Comparison of ENCODE assay signal across 8 cellular contexts in the genomic region with DNA sequence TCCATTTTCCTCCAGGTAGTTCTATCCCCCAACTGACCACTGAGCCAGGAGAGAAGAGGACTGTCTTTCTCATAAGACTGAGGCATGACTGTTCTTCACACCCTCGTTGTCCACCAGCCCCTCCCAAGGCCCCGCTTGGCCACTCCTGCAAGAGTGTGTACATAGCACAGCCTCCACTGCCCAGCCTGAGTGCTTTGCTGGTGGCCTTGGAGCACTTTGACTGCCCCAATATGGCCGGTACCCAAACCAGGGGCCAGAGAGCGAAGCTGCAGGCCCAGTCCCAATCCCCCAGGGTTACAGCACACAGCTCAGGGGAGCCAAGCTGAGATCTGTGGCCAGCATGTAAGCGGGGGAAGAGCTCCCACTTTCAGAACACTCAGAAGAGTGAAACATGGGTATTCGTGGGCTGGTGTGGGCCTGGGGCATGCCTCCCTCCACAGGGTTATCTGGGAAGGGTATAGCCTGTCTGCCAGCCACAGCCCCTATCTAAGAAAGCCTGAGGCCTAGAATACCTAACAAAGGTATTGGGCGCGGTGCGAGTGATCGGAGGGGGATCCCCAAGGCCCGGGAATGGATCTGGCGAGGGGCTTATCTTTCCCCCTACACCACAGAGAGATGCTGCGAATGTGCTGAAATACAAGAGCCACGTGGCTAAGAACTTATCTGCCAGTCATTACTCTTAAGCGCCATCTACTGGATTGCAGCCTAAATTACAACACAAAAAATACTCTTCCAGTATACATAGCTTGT.
DNase-seq lines count a peak whose midpoint lies in the region; ATAC-seq, FAIRE-seq and TF ChIP-seq lines count a peak whose summit lies in the region.

No MANE protein-coding gene starts in this region.

- H3K9me3 Mint-ChIP-seq in activated T-cell treated with anti-CD3 and anti-CD28 coated beads, Interleukin-2, amount 50 U/mL, for 4 hours, result peaks cover 13% of the 10 kb centered on the region

- H3K9ac ChIP-seq in IMR-90 (ENCODE audit: low read depth, low read length), result no peak overlapping the region

- H3K14ac ChIP-seq in IMR-90 (replicated peaks; ENCODE audit: low read depth, low read length), result no peak overlapping the region

- 34% methylated on average over 3 of the region's 15 CpGs; no CpG with 5 or more reads in 1 of the 2 experiments for WGBS in IMR-90 (ENCODE audit: extremely low coverage in 2 of 2, insufficient read length in 1 of 2), 2 experiments

- no peak overlapping the region for H2BK5ac ChIP-seq in IMR-90 (ENCODE audit: low read depth, low read length, poor library complexity, severe bottlenecking)

- no peak for TF ChIP-seq POLR2A in IMR-90 (IDR thresholded peaks at IDR 0.05; ENCODE audit: low read depth, low read length)

- POLR2A ChIA-PET in IMR-90 (lab: Charles Lee; ENCODE audit: unreplicated experiment), result no interaction called here

- peak overlapping the region; percentile 74 for H2AFZ ChIP-seq in IMR-90 (replicated peaks; ENCODE audit: low read length, poor library complexity)

- H4K8ac ChIP-seq in IMR-90 (ENCODE audit: low read depth in 2 of 2, low read length in 2 of 2), result no peak overlapping the region

- H3K4me2 ChIP-seq in IMR-90 (ENCODE audit: low read depth, low read length), result no peak overlapping the region

- H3K27me3 ChIP-seq in IMR-90 (ENCODE audit: control insufficient read depth, insufficient read depth, low read length), result no peaks in the 10 kb centered on the region

- peak; percentile 58 for TF ChIP-seq CTCF in IMR-90 (conservative IDR thresholded peaks at IDR 0.05; ENCODE audit: low read depth, low read length)

- H3K4me1 ChIP-seq in IMR-90 (ENCODE audit: control insufficient read depth, insufficient read depth, low read length), result no peaks in the 10 kb centered on the region

- no peak overlapping the region for H2BK15ac ChIP-seq in IMR-90 (ENCODE audit: low read depth, low read length)

- H3K4me3 Mint-ChIP-seq in activated T-cell treated with anti-CD3 and anti-CD28 coated beads, Interleukin-2, amount 50 U/mL, for 4 hours, result no peak overlapping the region
- no peak overlapping the region for H3K4me3 Mint-ChIP-seq in T-helper 17 cell

- no peak overlapping the region for H3K18ac ChIP-seq in IMR-90 (ENCODE audit: low read depth, low read length)

- peak; percentile 40 for TF ChIP-seq RAD21 in IMR-90 (IDR thresholded peaks at IDR 0.05; ENCODE audit: low read length)

- H4K91ac ChIP-seq in IMR-90 (ENCODE audit: insufficient read depth, low read depth, low read length), result no peak overlapping the region

- peaks cover 30% of the 10 kb centered on the region for H3K36me3 Mint-ChIP-seq in activated T-cell treated with anti-CD3 and anti-CD28 coated beads, Interleukin-2, amount 50 U/mL, for 4 hours (ENCODE audit: insufficient read depth)
- peaks cover 3% of the 10 kb centered on the region for H3K36me3 Mint-ChIP-seq in T-helper 17 cell (ENCODE audit: low read depth)

- peak; percentile 57 to 65 for ATAC-seq in activated T-cell treated with anti-CD3 and anti-CD28 coated beads, Interleukin-2, amount 50 U/mL, for 4 hours
- peak; percentile 94 for ATAC-seq in GM21515 (IDR thresholded peaks at IDR 0.05; ENCODE audit: unreplicated experiment)
- ATAC-seq in IMR-90 (ENCODE audit: low read depth), result peak; percentile 35; the same call in 1 of the 2 replicates
- peak; percentile 68 for ATAC-seq in T-helper 17 cell
- ATAC-seq in HG03571 (IDR thresholded peaks at IDR 0.05; ENCODE audit: unreplicated experiment), result no peak

- intact Hi-C loops in IMR-90 (cut with micrococcal nuclease), result no loop called here

- no peaks in the 10 kb centered on the region for H3K4me1 Mint-ChIP-seq in activated T-cell treated with anti-CD3 and anti-CD28 coated beads, Interleukin-2, amount 50 U/mL, for 4 hours (ENCODE audit: low read depth)
- H3K4me1 Mint-ChIP-seq in T-helper 17 cell, result peaks cover 6% of the 10 kb centered on the region

- H2BK120ac ChIP-seq in IMR-90 (ENCODE audit: low read depth, low read length), result no peak overlapping the region

- in situ Hi-C loops in IMR-90 (cut with MboI; ENCODE audit: low sequenced_read_pairs), result no loop called here

- no peak overlapping the region for H3K4ac ChIP-seq in IMR-90 (ENCODE audit: low read depth, low read length)

- no peaks in the 10 kb centered on the region for H3K27me3 Mint-ChIP-seq in activated T-cell treated with anti-CD3 and anti-CD28 coated beads, Interleukin-2, amount 50 U/mL, for 4 hours (ENCODE audit: low read depth)
- H3K27me3 Mint-ChIP-seq in T-helper 17 cell, result no peaks in the 10 kb centered on the region

- no peak overlapping the region for H3K27ac ChIP-seq in IMR-90 (ENCODE audit: insufficient read depth, low read length)

- H3K56ac ChIP-seq in IMR-90 (ENCODE audit: extremely low read depth, insufficient read depth, low read length), result no peak overlapping the region

- no peak overlapping the region for H2AK9ac ChIP-seq in IMR-90 (replicated peaks; ENCODE audit: low read depth, low read length, poor library complexity)

- no peak overlapping the region for H2AK5ac ChIP-seq in IMR-90 (ENCODE audit: low read depth, low read length)

- no peaks in the 10 kb centered on the region for H3K9me1 ChIP-seq in IMR-90 (ENCODE audit: insufficient read depth, low read length)

- H3K36me3 ChIP-seq in IMR-90 (ENCODE audit: control insufficient read depth, insufficient read depth, low read length), result no peaks in the 10 kb centered on the region

- DNase-seq in activated T-cell treated with anti-CD3 and anti-CD28 coated beads, Interleukin-2, amount 50 U/mL, for 4 hours, result no peak
- DNase-seq in activated T-cell treated with anti-CD3 and anti-CD28 coated beads for 4 hours, result no peak
- DNase-seq in IMR-90, result peak; percentile 41
- peak in 1 of 3 donors; percentile 4 for DNase-seq in T-helper 17 cell
- DNase-seq in glomerular visceral epithelial cell (ENCODE audit: extremely low spot score), result peak; percentile 11
- no peak for DNase-seq in frontal cortex (ENCODE audit: low spot score in 2 of 2)

- dilution Hi-C loops in IMR-90 (cut with HindIII; ENCODE audit: low sequenced_read_pairs, unreplicated experiment), result no loop called here

- no peak overlapping the region for H2BK20ac ChIP-seq in IMR-90 (ENCODE audit: low read depth, low read length)

- FAIRE-seq in frontal cortex (lab: Jason Lieb, UNC), result no peak

- H3K9me3 ChIP-seq in IMR-90 (ENCODE audit: control insufficient read depth, insufficient read depth, low read length), result no peaks in the 10 kb centered on the region
- no peaks in the 10 kb centered on the region for H3K9me3 ChIP-seq in T-helper 17 cell (ENCODE audit: control insufficient read depth, low read length, poor library complexity, severe bottlenecking)

- H4K5ac ChIP-seq in IMR-90 (ENCODE audit: low read depth, low read length), result no peak overlapping the region

- CTCF ChIA-PET in IMR-90 (lab: Yijun Ruan, JAX), result interaction anchor here (0.7 to 1.4 kb wide), 3 partner anchors 9 to 46 kb away, joined by 3 to 5 read pairs (median 3); no protein-coding TSS in a partner anchor

- no peak overlapping the region for H3K27ac Mint-ChIP-seq in T-helper 17 cell

- no TSS peak for BruUV-seq in IMR-90 (replicated peaks; lab: Mats Ljungman, UMichigan)

- H4K20me1 ChIP-seq in IMR-90 (ENCODE audit: insufficient read depth, low read length), result no peaks in the 10 kb centered on the region

- H3K4me3 ChIP-seq in IMR-90 (ENCODE audit: insufficient read depth, low read depth, low read length), result no peak overlapping the region

- H3K79me1 ChIP-seq in IMR-90 (ENCODE audit: low read depth in 1 of 2, low read length in 2 of 2), result no peaks in the 10 kb centered on the region

- no peak overlapping the region for H3K23ac ChIP-seq in IMR-90 (ENCODE audit: low read depth, low read length)

TF ChIP-seq in IMR-90, 13 proteins besides CTCF, POLR2A, EP300 and RAD21:
- TF ChIP-seq SMC3 (IDR thresholded peaks at IDR 0.05; ENCODE audit: low read depth, low read length), result peak; percentile 30; the same call in 1 of the 2 replicates
- TF ChIP-seq FOS (IDR thresholded peaks at IDR 0.05; ENCODE audit: low read depth, low read length), result no peak
- peak; percentile 53; the same call in 1 of the 2 replicates for TF ChIP-seq USF2 (IDR thresholded peaks at IDR 0.05; ENCODE audit: low read depth, low read length)

Comparison
In these comparisons a context has a peak if more than half of its experiments do, and no peak if none do; other contexts are left out.
1. DNase-seq: peak in IMR-90 (single experiment) and glomerular visceral epithelial cell (single experiment); none in activated T-cell treated with anti-CD3 and anti-CD28 coated beads, Interleukin-2, amount 50 U/mL, for 4 hours (single experiment), activated T-cell treated with anti-CD3 and anti-CD28 coated beads for 4 hours (single experiment) and frontal cortex (0 of 2).